Comparison of ENCODE assay signal across 9 cellular contexts in the genomic region with DNA sequence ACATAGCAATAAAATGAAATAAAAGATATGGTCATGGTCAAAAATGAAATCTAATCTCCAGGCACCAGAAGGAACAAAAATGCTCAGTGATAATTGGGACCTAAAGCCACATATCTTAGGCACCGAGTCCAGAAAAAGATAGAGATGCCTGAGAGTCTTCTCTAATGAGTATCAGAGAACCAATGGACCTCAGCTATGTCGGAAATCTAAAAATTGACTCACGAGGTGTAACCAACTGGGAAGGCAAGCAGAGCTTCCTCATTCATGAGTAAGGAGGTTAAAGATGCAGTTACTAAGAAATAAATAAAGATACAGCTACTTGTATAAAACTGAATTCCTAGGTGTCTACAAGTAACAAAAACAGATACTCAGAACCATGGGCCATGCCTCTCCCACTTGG.
"Had no signal": no experiment of that assay in that cellular context is flagged by ENCODE, and none has a peak within 500 bp of the region (broad histone marks: within the 10 kb centered on the region; RNA-seq: fewer than 3 reads in every experiment).

No MANE protein-coding gene starts in this region.

- H3K27ac ChIP-seq: GM23248, HL-60 had no signal

- H3K4me1 ChIP-seq: HAP-1 had no signal

- DNase-seq: GM23248, GOT3, H7, HFFc6 had no signal

- H3K36me3 ChIP-seq: HAP-1 had no signal

- H3K4me3 ChIP-seq: GM23248, HAP-1, K562 had no signal

- H2AFZ ChIP-seq: GM23248 had no signal

- ATAC-seq: HCT116, HepG2, K562 had no signal

- H3K9me3 ChIP-seq: HAP-1 had no signal

- H3K9ac ChIP-seq: GM23248 had no signal
